8 cellular contexts compared by ENCODE assay signal in genomic region chr11:61162092-61162935, GRCh38. TPM values are rescaled to one million over a fixed set of nuclear protein-coding genes. Genes with fewer than 3 reads are reported as not detected.
A peak's percentile ranks its signal among the peaks of the same experiment; 100 is the strongest.
DNase-seq lines count a peak whose midpoint lies in the region; ATAC-seq, FAIRE-seq and TF ChIP-seq lines count a peak whose summit lies in the region.

No MANE protein-coding gene starts in this region.

- H3K9me3 ChIP-seq in SK-N-MC (ENCODE audit: low read depth, low read length) (no peaks in the 10 kb centered on the region), H1 (ENCODE audit: insufficient read depth in 2 of 2, low read depth in 1 of 2, low read length in 1 of 2) (peaks cover 0 to 2% of the 10 kb centered on the region in 2 experiments; a peak in 1 of 4 replicates)

- H2BK5ac ChIP-seq in H1 (ENCODE audit: low read depth, low read length): peak overlapping the region; percentile 56; the same call in 1 of the 2 replicates

- no peak overlapping the region for H3K56ac ChIP-seq in H1 (replicated peaks; ENCODE audit: insufficient read length, low read depth, low read length)

- POLR2A ChIA-PET in H1 (lab: Charles Lee; ENCODE audit: partially characterized antibody): interaction anchor here (1.0 kb wide), 1 partner anchor 10 kb away, joined by 3 read pairs; no protein-coding TSS in a partner anchor

- TF ChIP-seq EP300 in H1 (IDR thresholded peaks at IDR 0.05; ENCODE audit: borderline replicate concordance in 1 of 2, low read depth in 2 of 2, low read length in 2 of 2): no peak

- H3K27me3 ChIP-seq in KMS-11 (ENCODE audit: insufficient read depth, low read depth) (no peaks in the 10 kb centered on the region), H1 (replicated peaks in 1 of 4; ENCODE audit: control insufficient read depth in 3 of 4, extremely low read depth in 1 of 4, insufficient read depth in 3 of 4, low read length in 3 of 4) (no peaks in the 10 kb centered on the region)

- TF ChIP-seq POLR2A in H1 (IDR thresholded peaks at IDR 0.05; ENCODE audit: control extremely low read depth in 1 of 2, low read depth in 2 of 2, low read length in 2 of 2): no peak

- H3K4me3 ChIP-seq in KMS-11 (IDR thresholded peaks at IDR 0.05; ENCODE audit: insufficient read depth, low read depth, low read length): no peak overlapping the region
- peak overlapping the region; percentile 94 for H3K4me3 ChIP-seq in SK-N-MC
- H3K4me3 ChIP-seq in H1 (ENCODE audit: extremely low read depth in 1 of 4, insufficient read depth in 2 of 4, low read depth in 3 of 4, low read length in 4 of 4): peak overlapping the region; percentile 70 to 83 (median 77); a peak in 7 of 8 replicates

- H2BK15ac ChIP-seq in H1 (ENCODE audit: low read length): no peak overlapping the region

- H3K14ac ChIP-seq in H1 (ENCODE audit: insufficient read length): no peak overlapping the region

- H3K9ac ChIP-seq in KMS-11: peak overlapping the region; percentile 75
- H3K9ac ChIP-seq in SK-N-MC (ENCODE audit: insufficient read length): peak overlapping the region; percentile 91
- H3K9ac ChIP-seq in H1 (replicated peaks in 1 of 4; ENCODE audit: extremely low read depth in 1 of 4, low read depth in 3 of 4, low read length in 3 of 4): peak overlapping the region in 3 of 4 experiments; percentile 71 to 80 (median 71); a peak in 4 of 7 replicates

- H3K4me2 ChIP-seq in KMS-11 (peak overlapping the region; percentile 95), H1 (ENCODE audit: insufficient read depth in 1 of 2, low read depth in 2 of 2, low read length in 2 of 2) (peak overlapping the region; percentile 57 to 85)

- 0 out of 2 replicates have a peak overlapping the region, but pooled peaks have one; percentile 46 for H2BK12ac ChIP-seq in H1 (ENCODE audit: low read depth, low read length)

- no peaks in the 10 kb centered on the region for H3K36me3 ChIP-seq in KMS-11 (ENCODE audit: insufficient read depth)
- peaks cover 6% of the 10 kb centered on the region; the same call in 1 of the 2 replicates for H3K36me3 ChIP-seq in SK-N-MC (ENCODE audit: insufficient read depth, low read length)
- no peaks in the 10 kb centered on the region for H3K36me3 ChIP-seq in H1 (ENCODE audit: control insufficient read depth in 2 of 4, insufficient read depth in 4 of 4, low read length in 3 of 4)

- no peak for FAIRE-seq in H1 (lab: Jason Lieb, UNC)

- no peaks in the 10 kb centered on the region for H4K20me1 ChIP-seq in KMS-11 (ENCODE audit: insufficient read depth)
- peaks cover 0 to 4% of the 10 kb centered on the region in 2 experiments for H4K20me1 ChIP-seq in H1 (replicated peaks in 1 of 2; ENCODE audit: control insufficient read depth in 1 of 2, insufficient read depth in 2 of 2, low read length in 2 of 2)

- no peak overlapping the region for H3K23ac ChIP-seq in H1 (ENCODE audit: insufficient read length)

- H3K79me2 ChIP-seq in KMS-11 (ENCODE audit: insufficient read depth, low read depth) (no peaks in the 10 kb centered on the region), H1 (ENCODE audit: control insufficient read depth in 1 of 2, insufficient read depth in 2 of 2, low read length in 2 of 2) (peaks cover 2 to 32% of the 10 kb centered on the region in 2 experiments; a peak in 2 of 4 replicates)

- CTCF ChIA-PET in H1 (lab: Charles Lee; ENCODE audit: partially characterized antibody): interaction anchor here (3.9 kb wide), 1 partner anchor 25 kb away, joined by 14 read pairs; no protein-coding TSS in a partner anchor

- peak overlapping the region; percentile 96 to 99 (median 99) for H3K27ac Mint-ChIP-seq in naive B cell

- H4K5ac ChIP-seq in H1 (ENCODE audit: insufficient read length, low read depth, low read length): no peak overlapping the region

- H4K8ac ChIP-seq in H1 (ENCODE audit: extremely low read depth, insufficient read depth, low read length): no peak overlapping the region

- H3K27ac ChIP-seq in KMS-11 (peak overlapping the region; percentile 81), SK-N-MC (peak overlapping the region; percentile 87; the same call in 1 of the 2 replicates), H1 (ENCODE audit: low read depth, low read length) (peak overlapping the region; percentile 25; the same call in 1 of the 2 replicates)

- 80% methylated on average over 8 of the region's 8 CpGs; no CpG with 5 or more reads in 1 of the 2 experiments for WGBS in H1 (ENCODE audit: extremely low coverage in 1 of 2, insufficient coverage in 1 of 2, insufficient read length in 1 of 2, insufficient replicate concordance in 2 of 2, low coverage in 1 of 2, low lambda C conversion rate in 2 of 2, missing lambda C conversion rate in 1 of 2), 2 experiments

- H3K9me3 Mint-ChIP-seq in naive B cell: no peaks in the 10 kb centered on the region

- H2AFZ ChIP-seq in KMS-11 (ENCODE audit: low read depth): peak overlapping the region; percentile 76
- H2AFZ ChIP-seq in H1 (ENCODE audit: low read length): 0 out of 2 replicates have a peak overlapping the region, but pooled peaks have one; percentile 42

- ATAC-seq in naive B cell (ENCODE audit: low read depth in 2 of 2) (peak in 1 of 2 donors; percentile 2), HG03469 (IDR thresholded peaks at IDR 0.05; ENCODE audit: unreplicated experiment) (no peak), GM19452 (IDR thresholded peaks at IDR 0.05; ENCODE audit: unreplicated experiment) (no peak)

- peaks cover 53 to 66% (median 54%) of the 10 kb centered on the region in 3 donors for H3K4me1 Mint-ChIP-seq in naive B cell

- peaks cover 6% of the 10 kb centered on the region for H3K23me2 ChIP-seq in H1 (ENCODE audit: low read depth, low read length)

- peak overlapping the region; percentile 90 to 98 (median 96) for H3K4me3 Mint-ChIP-seq in naive B cell

- H3K79me1 ChIP-seq in H1 (ENCODE audit: low read depth, low read length): no peaks in the 10 kb centered on the region; the same call in 1 of the 2 replicates

- TF ChIP-seq CTCF in KMS-11 (conservative IDR thresholded peaks at IDR 0.05; ENCODE audit: low read depth, low read length): no peak
- TF ChIP-seq CTCF in H1 (IDR thresholded peaks at IDR 0.05; ENCODE audit: control extremely low read depth in 1 of 3, insufficient read depth in 1 of 3, low read depth in 1 of 3, low read length in 3 of 3): no peak

- no peak overlapping the region for H3K4ac ChIP-seq in H1 (replicated peaks; ENCODE audit: insufficient read length, low read depth, low read length)

- H3K18ac ChIP-seq in H1 (ENCODE audit: extremely low read depth, low read length): no peak overlapping the region

- peak overlapping the region; percentile 60 for H2BK120ac ChIP-seq in H1 (replicated peaks; ENCODE audit: low read depth, low read length)

- H3K4me1 ChIP-seq in KMS-11 (ENCODE audit: low read depth, poor library complexity, severe bottlenecking): peaks cover 40% of the 10 kb centered on the region
- peaks cover 0 to 7% (median 2%) of the 10 kb centered on the region in 4 experiments; a peak in 3 of 7 replicates for H3K4me1 ChIP-seq in H1 (replicated peaks in 1 of 4; ENCODE audit: control insufficient read depth in 3 of 4, insufficient read depth in 4 of 4, low read length in 3 of 4)

- DNase-seq in DMS79 treated with DMSO at 0.1 percent for 48 hours (lab: John Stamatoyannopoulos, UW) (peak; percentile 73), SK-N-MC (ENCODE audit: low read depth, low spot score) (no peak), H1 (ENCODE audit: low read depth in 1 of 2, low spot score in 2 of 2) (no peak), naive B cell (peak; percentile 25), amniotic stem cell (lab: John Stamatoyannopoulos, UW) (no peak)

- no peak overlapping the region for H2BK20ac ChIP-seq in H1 (ENCODE audit: low read length)

- H4K91ac ChIP-seq in H1 (replicated peaks; ENCODE audit: insufficient read length, low read length): peak overlapping the region; percentile 35

- H2AK5ac ChIP-seq in H1 (ENCODE audit: low read depth, low read length): no peak overlapping the region

- H3K27me3 Mint-ChIP-seq in naive B cell: no peaks in the 10 kb centered on the region

- TF ChIP-seq RAD21 in H1 (IDR thresholded peaks at IDR 0.05 in 1 of 2, conservative IDR thresholded peaks at IDR 0.05 in 1 of 2; ENCODE audit: low read depth in 2 of 2, low read length in 2 of 2): no peak

- no peaks in the 10 kb centered on the region for H3K36me3 Mint-ChIP-seq in naive B cell

RNA-seq across cellular contexts. Expression of gene VPS37C, which starts 1.1 kb away (rescaled TPM):
- 18.0 and 21.0 TPM in 2 replicates for total RNA-seq in H1 (2021; fragmentation: NEBNext Ultra II Directional; extraction: Animal tissue kit (Norgen Biotek cat#: 25700))
- polyA plus RNA-seq in H1 (2011; rRNA removed): 12.9 and 15.4 TPM in 2 replicates
- polyA plus RNA-seq in H1 (2011; cell fraction: cytosol; rRNA removed): 11.8 TPM
- polyA plus RNA-seq in H1 (2011; cell fraction: nucleus; rRNA removed): 18.5 TPM
- 13.4 to 15.3 TPM (median 14.9 TPM) in 4 replicates for polyA plus RNA-seq in H1 (2012, experiment 1 of 2)
- polyA plus RNA-seq in H1 (2012, experiment 2 of 2): 14.5 TPM
- polyA plus RNA-seq in H1 (2013, experiment 1 of 2): 12.0 TPM
- polyA plus RNA-seq in H1 (2013, experiment 2 of 2): 12.1 TPM
- 4.8 and 7.2 TPM in 2 replicates for polyA minus RNA-seq in H1 (2011; rRNA and poly(A)+ RNA removed)
- 7.1 TPM for polyA minus RNA-seq in H1 (2011; cell fraction: cytosol; rRNA and poly(A)+ RNA removed)
- polyA minus RNA-seq in H1 (2011; cell fraction: nucleus; rRNA and poly(A)+ RNA removed): 10.7 TPM
- 1 to 10 TPM; 1.0 to 4.6 (median 2.4) TPM for polyA plus RNA-seq in naive B cell (ENCODE audit: low read depth in 6 of 6)

RNA-seq across cellular contexts. Expression of gene PGA3, which starts 41.0 kb away (rescaled TPM):
- not detected in 2 replicates for total RNA-seq in H1 (2021; fragmentation: NEBNext Ultra II Directional; extraction: Animal tissue kit (Norgen Biotek cat#: 25700))
- 0.20 TPM in 1 of 2 replicates, not detected in the other for polyA plus RNA-seq in H1 (2011; rRNA removed)
- not detected for polyA plus RNA-seq in H1 (2011; cell fraction: cytosol; rRNA removed)
- 0.31 TPM for polyA plus RNA-seq in H1 (2011; cell fraction: nucleus; rRNA removed)
- 0.11 to 0.42 TPM in 2 of 4 replicates, not detected in the others for polyA plus RNA-seq in H1 (2012, experiment 1 of 2)
- polyA plus RNA-seq in H1 (2012, experiment 2 of 2): not detected
- polyA plus RNA-seq in H1 (2013, experiment 1 of 2): not detected
- polyA plus RNA-seq in H1 (2013, experiment 2 of 2): 0.22 TPM
- polyA minus RNA-seq in H1 (2011; rRNA and poly(A)+ RNA removed): 0.13 TPM in 1 of 2 replicates, not detected in the other
- not detected for polyA minus RNA-seq in H1 (2011; cell fraction: cytosol; rRNA and poly(A)+ RNA removed)
- polyA minus RNA-seq in H1 (2011; cell fraction: nucleus; rRNA and poly(A)+ RNA removed): 0.70 TPM
- polyA plus RNA-seq in naive B cell (ENCODE audit: low read depth in 6 of 6): not detected

RNA-seq across cellular contexts. Expression of gene PGA4, which starts 59.8 kb away (rescaled TPM):
- total RNA-seq in H1 (2021; fragmentation: NEBNext Ultra II Directional; extraction: Animal tissue kit (Norgen Biotek cat#: 25700)): not detected in 2 replicates
- 1.3 and 2.0 TPM in 2 replicates for polyA plus RNA-seq in H1 (2011; rRNA removed)
- 0.89 TPM for polyA plus RNA-seq in H1 (2011; cell fraction: cytosol; rRNA removed)
- 0.24 TPM for polyA plus RNA-seq in H1 (2011; cell fraction: nucleus; rRNA removed)
- 0.24 to 0.64 TPM (median 0.44 TPM) in 3 of 4 replicates, not detected in the other for polyA plus RNA-seq in H1 (2012, experiment 1 of 2)
- 0.81 TPM for polyA plus RNA-seq in H1 (2012, experiment 2 of 2)
- 0.32 TPM for polyA plus RNA-seq in H1 (2013, experiment 1 of 2)
- polyA plus RNA-seq in H1 (2013, experiment 2 of 2): 0.24 TPM
- polyA minus RNA-seq in H1 (2011; rRNA and poly(A)+ RNA removed): 0.57 and 1.8 TPM in 2 replicates
- polyA minus RNA-seq in H1 (2011; cell fraction: cytosol; rRNA and poly(A)+ RNA removed): not detected
- not detected for polyA minus RNA-seq in H1 (2011; cell fraction: nucleus; rRNA and poly(A)+ RNA removed)
- under 1 TPM in 1 of 6 donors, not detected in 5; 0.17 TPM for polyA plus RNA-seq in naive B cell (ENCODE audit: low read depth in 6 of 6)

Comparison
In these comparisons a context has a peak if more than half of its experiments do, and no peak if none do; other contexts are left out.
1. DNase-seq: peak in DMS79 treated with DMSO at 0.1 percent for 48 hours (single experiment) and naive B cell (single experiment); none in SK-N-MC (single experiment), H1 (0 of 2) and amniotic stem cell (single experiment).
2. H3K27ac ChIP-seq: peak in every context shown above with its lines; median percentile 87 in SK-N-MC; 81 in KMS-11; 25 in H1.
3. Peak in every context shown above with its lines, with median percentiles within 50 percentile points of each other: H3K9ac ChIP-seq.